ENCODE assay signal across 14 cellular contexts in the genomic region with DNA sequence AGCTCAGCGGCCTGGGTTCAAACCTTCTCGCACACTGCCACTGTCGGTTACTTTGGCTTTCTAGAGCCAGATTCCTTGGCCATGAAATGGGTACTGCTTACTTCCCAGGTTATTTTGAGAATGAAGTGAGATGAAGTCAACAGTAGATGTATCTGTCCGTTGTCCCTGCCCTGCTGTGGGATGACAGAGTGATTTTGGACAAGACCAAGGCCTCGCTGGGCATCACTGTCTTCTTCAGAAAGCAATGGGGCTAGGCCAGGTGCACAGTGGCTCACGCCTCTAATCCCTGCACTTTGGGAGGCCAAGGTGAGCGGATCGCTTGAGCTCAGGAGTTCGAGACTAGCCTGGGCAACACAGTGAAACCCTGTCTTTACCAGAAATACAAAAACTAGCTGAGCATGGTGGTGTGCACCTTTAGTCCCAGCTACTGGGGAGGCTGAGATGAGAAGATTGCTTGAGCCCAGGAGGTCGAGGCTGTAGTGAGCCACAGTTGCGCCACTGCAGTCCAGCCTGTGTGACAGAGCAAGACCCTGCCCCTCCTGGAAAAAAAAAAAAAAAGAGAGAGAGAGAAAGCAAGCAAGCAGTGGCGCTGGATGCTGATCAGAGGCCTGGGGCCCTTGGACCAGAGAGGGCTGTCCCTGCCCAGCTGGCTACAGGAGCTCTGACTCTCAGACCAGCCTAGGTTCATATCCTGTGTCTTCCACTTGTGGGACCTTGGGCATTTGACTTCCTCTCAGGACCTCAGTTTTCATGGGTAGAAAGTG. TPM values are rescaled to one million over a fixed set of nuclear protein-coding genes. Genes with fewer than 3 reads are reported as not detected.
DNase-seq lines count a peak whose midpoint lies in the region; ATAC-seq, FAIRE-seq and TF ChIP-seq lines count a peak whose summit lies in the region.
"Had no signal": no experiment of that assay in that cellular context is flagged by ENCODE, and none has a peak within 500 bp of the region (broad histone marks: within the 10 kb centered on the region; RNA-seq: fewer than 3 reads in every experiment).

No MANE protein-coding gene starts in this region.

- no peak overlapping the region for H2AFZ ChIP-seq in mesenchymal stem cell (ENCODE audit: low read depth, low read length)

- no peak overlapping the region for H3K4me3 Mint-ChIP-seq in activated CD8-positive, alpha-beta T cell treated with anti-CD3 and anti-CD28 coated beads for 36 hours

- H3K4me1 Mint-ChIP-seq in activated CD8-positive, alpha-beta T cell treated with anti-CD3 and anti-CD28 coated beads for 36 hours (ENCODE audit: low read depth), result peaks cover 16% of the 10 kb centered on the region

- H3K4ac ChIP-seq in mesenchymal stem cell (ENCODE audit: low read depth in 1 of 2, low read length in 2 of 2), result peak overlapping the region in 1 of 2 experiments; percentile 7

- no peak for ATAC-seq in HG03108 (IDR thresholded peaks at IDR 0.05; ENCODE audit: unreplicated experiment)
- no peak for ATAC-seq in activated CD8-positive, alpha-beta T cell treated with anti-CD3 and anti-CD28 coated beads for 36 hours
- no peak for ATAC-seq in HG03442 (IDR thresholded peaks at IDR 0.05; ENCODE audit: unreplicated experiment)

- no peak overlapping the region for H2BK5ac ChIP-seq in mesenchymal stem cell (ENCODE audit: low read depth, low read length, poor library complexity, severe bottlenecking)

- no peak overlapping the region for H3K4me3 ChIP-seq in colonic mucosa
- H3K4me3 ChIP-seq in mesenchymal stem cell (ENCODE audit: insufficient read depth in 1 of 2, low read depth in 1 of 2, low read length in 2 of 2), result no peak overlapping the region
- peak overlapping the region in 3 of 5 donors; percentile 5 to 45 (median 37) for H3K4me3 ChIP-seq in subcutaneous abdominal adipose tissue (ENCODE audit: low read depth in 1 of 5, low read length in 5 of 5)
- H3K4me3 ChIP-seq: SJSA1 had no signal

- peak overlapping the region in 1 of 2 experiments; percentile 65 for H3K23ac ChIP-seq in mesenchymal stem cell (ENCODE audit: low read length in 2 of 2)

- no peaks in the 10 kb centered on the region for H3K36me3 ChIP-seq in colonic mucosa
- peaks cover 21 to 38% of the 10 kb centered on the region in 2 experiments for H3K36me3 ChIP-seq in mesenchymal stem cell (ENCODE audit: control insufficient read depth in 1 of 2, insufficient read depth in 2 of 2, low read depth in 1 of 2, low read length in 2 of 2)
- H3K36me3 ChIP-seq in subcutaneous abdominal adipose tissue (ENCODE audit: control insufficient read depth in 5 of 5, insufficient read depth in 5 of 5, low read length in 5 of 5), result peaks cover 0 to 9% (median under 1%) of the 10 kb centered on the region in 5 donors

- no peaks in the 10 kb centered on the region for H3K79me1 ChIP-seq in mesenchymal stem cell (replicated peaks; ENCODE audit: low read length, poor library complexity, severe bottlenecking)

- H3K9ac ChIP-seq in colonic mucosa (ENCODE audit: low read depth in 2 of 2, low read length in 2 of 2) (peak overlapping the region; percentile 31 to 86), mesenchymal stem cell (ENCODE audit: low read length) (peak overlapping the region; percentile 34), subcutaneous abdominal adipose tissue (ENCODE audit: low read length in 5 of 5) (peak overlapping the region in 3 of 5 donors; percentile 3 to 67 (median 11))

- no peak overlapping the region for H4K91ac ChIP-seq in mesenchymal stem cell (ENCODE audit: low read length)

- H3K27me3 ChIP-seq in colonic mucosa (no peaks in the 10 kb centered on the region), mesenchymal stem cell (ENCODE audit: control insufficient read depth in 1 of 2, insufficient read depth in 1 of 2, low read length in 2 of 2) (no peaks in the 10 kb centered on the region), subcutaneous abdominal adipose tissue (ENCODE audit: control insufficient read depth in 5 of 5, insufficient read depth in 4 of 5, low read length in 5 of 5) (no peaks in the 10 kb centered on the region)
- H3K27me3 ChIP-seq: SJSA1 had no signal

- H3K27me3 Mint-ChIP-seq in activated CD8-positive, alpha-beta T cell treated with anti-CD3 and anti-CD28 coated beads for 36 hours, result no peaks in the 10 kb centered on the region

- H3K9me3 Mint-ChIP-seq in activated CD8-positive, alpha-beta T cell treated with anti-CD3 and anti-CD28 coated beads for 36 hours, result no peaks in the 10 kb centered on the region
- H3K9me3 Mint-ChIP-seq: memory B cell had no signal

- H2BK120ac ChIP-seq in mesenchymal stem cell (ENCODE audit: low read depth, low read length), result no peak overlapping the region

- peak overlapping the region; percentile 56 to 81 for H3K18ac ChIP-seq in mesenchymal stem cell (ENCODE audit: low read depth in 1 of 2, low read length in 2 of 2)

- no peak for TF ChIP-seq POLR2A in GM12892 (IDR thresholded peaks at IDR 0.05; ENCODE audit: low read depth, low read length)

- 91% methylated on average over 11 of the region's 12 CpGs for WGBS in mesenchymal stem cell

- no peak overlapping the region for H3K4me2 ChIP-seq in mesenchymal stem cell (ENCODE audit: low read length, poor library complexity, severe bottlenecking)

- H3K9me3 ChIP-seq in colonic mucosa (no peaks in the 10 kb centered on the region), mesenchymal stem cell (ENCODE audit: control insufficient read depth, low read length) (no peaks in the 10 kb centered on the region), subcutaneous abdominal adipose tissue (ENCODE audit: control insufficient read depth in 5 of 5, low read length in 5 of 5) (no peaks in the 10 kb centered on the region)
- H3K9me3 ChIP-seq: SJSA1 had no signal

- intact Hi-C loops in colonic mucosa (cut with DNase I), result no loop called here
- intact Hi-C loops in activated CD8-positive, alpha-beta T cell treated with anti-CD3 and anti-CD28 coated beads for 36 hours (cut with micrococcal nuclease), result no loop called here

- no peak overlapping the region for H2AK5ac ChIP-seq in mesenchymal stem cell (ENCODE audit: low read length, severe bottlenecking)

- H3K27ac Mint-ChIP-seq in activated CD8-positive, alpha-beta T cell treated with anti-CD3 and anti-CD28 coated beads for 36 hours, result no peak overlapping the region
- H3K27ac Mint-ChIP-seq: memory B cell had no signal

- peak overlapping the region in 1 of 2 experiments; percentile 41 for H3K14ac ChIP-seq in mesenchymal stem cell (ENCODE audit: low read length in 2 of 2)

- POLR2A ChIA-PET in activated CD8-positive, alpha-beta T cell treated with anti-CD3 and anti-CD28 coated beads for 36 hours (lab: Charles Lee), result no interaction called here

- peak overlapping the region; percentile 43 to 85 for H2BK12ac ChIP-seq in mesenchymal stem cell (ENCODE audit: low read length in 2 of 2)

- DNase-seq in GM12892 (ENCODE audit: insufficient read length) (no peak), colonic mucosa (no peak), mesenchymal stem cell (peak; percentile 49), HuH-7 (ENCODE audit: low spot score) (no peak)
- no peak for DNase-seq in activated CD8-positive, alpha-beta T cell treated with anti-CD3 and anti-CD28 coated beads for 36 hours
- DNase-seq: activated CD4-positive, CD25-positive, alpha-beta regulatory T cell treated with anti-CD3 and anti-CD28 coated beads, Interleukin-2, amount 50 U/mL, for 72 hours; NCI-H510A treated with DMSO at 0.1 percent for 48 hours; stimulated activated CD4-positive, alpha-beta T cell treated with anti-CD3 and anti-CD28 coated beads, Interleukin-12 subunit alpha, Interleukin-12 subunit beta, amount 100 ng/mL, for 4 hours had no signal

- H3K36me3 Mint-ChIP-seq in activated CD8-positive, alpha-beta T cell treated with anti-CD3 and anti-CD28 coated beads for 36 hours (ENCODE audit: low read depth), result no peaks in the 10 kb centered on the region
- H3K36me3 Mint-ChIP-seq: memory B cell had no signal

- peak; percentile 54 for FAIRE-seq in GM12892 (lab: Jason Lieb, UNC)
- FAIRE-seq: colon had no signal

- H3K27ac ChIP-seq in colonic mucosa, result peak overlapping the region; percentile 81
- H3K27ac ChIP-seq in mesenchymal stem cell (ENCODE audit: low read length, poor library complexity, severe bottlenecking), result no peak overlapping the region
- peak overlapping the region; percentile 80 for H3K27ac ChIP-seq in subcutaneous abdominal adipose tissue (ENCODE audit: low read depth, low read length)

- H3K4me1 ChIP-seq in colonic mucosa (peaks cover 29% of the 10 kb centered on the region), mesenchymal stem cell (ENCODE audit: control insufficient read depth, insufficient read depth, low read depth, low read length) (peaks cover 62% of the 10 kb centered on the region), subcutaneous abdominal adipose tissue (ENCODE audit: control insufficient read depth in 5 of 5, insufficient read depth in 5 of 5, low read length in 5 of 5) (peaks cover 29 to 94% (median 91%) of the 10 kb centered on the region in 5 donors)

- CTCF ChIA-PET in activated CD8-positive, alpha-beta T cell treated with anti-CD3 and anti-CD28 coated beads for 36 hours (lab: Charles Lee), result no interaction called here

- peak overlapping the region; percentile 71 for H2BK15ac ChIP-seq in mesenchymal stem cell (ENCODE audit: low read depth, poor library complexity, severe bottlenecking)

- no peak overlapping the region for H4K8ac ChIP-seq in mesenchymal stem cell (ENCODE audit: low read length)

- no peak for TF ChIP-seq CTCF in colonic mucosa (IDR thresholded peaks at IDR 0.05)
- no peak for TF ChIP-seq CTCF in activated CD8-positive, alpha-beta T cell treated with anti-CD3 and anti-CD28 coated beads for 36 hours (IDR thresholded peaks at IDR 0.05)

RNA-seq across cellular contexts. Expression of a gene that starts 25.8 kb away (rescaled TPM):
- polyA plus RNA-seq in GM12892 (2012; ENCODE audit: missing spikeins), result 30.7 TPM
- total RNA-seq in colonic mucosa, result 10 to 100 TPM; 51.0 to 54.0 TPM
- 36.4 TPM for polyA plus RNA-seq in mesenchymal stem cell (2013, experiment 1 of 2)
- polyA plus RNA-seq in mesenchymal stem cell (2013, experiment 2 of 2), result 35.8 TPM
- total RNA-seq in activated CD8-positive, alpha-beta T cell treated with anti-CD3 and anti-CD28 coated beads for 36 hours, result 10 to 100 TPM; 46.5 to 52.2 TPM

Comparison
In these comparisons a context has a peak if more than half of its experiments do, and no peak if none do; other contexts are left out.
1. H3K4me3 ChIP-seq: peak in subcutaneous abdominal adipose tissue (3 of 5); none in colonic mucosa (single experiment) and mesenchymal stem cell (0 of 2).
2. Peak in every context shown above with its lines, with median percentiles within 50 percentile points of each other: H3K9ac ChIP-seq.